In the genomic region with DNA sequence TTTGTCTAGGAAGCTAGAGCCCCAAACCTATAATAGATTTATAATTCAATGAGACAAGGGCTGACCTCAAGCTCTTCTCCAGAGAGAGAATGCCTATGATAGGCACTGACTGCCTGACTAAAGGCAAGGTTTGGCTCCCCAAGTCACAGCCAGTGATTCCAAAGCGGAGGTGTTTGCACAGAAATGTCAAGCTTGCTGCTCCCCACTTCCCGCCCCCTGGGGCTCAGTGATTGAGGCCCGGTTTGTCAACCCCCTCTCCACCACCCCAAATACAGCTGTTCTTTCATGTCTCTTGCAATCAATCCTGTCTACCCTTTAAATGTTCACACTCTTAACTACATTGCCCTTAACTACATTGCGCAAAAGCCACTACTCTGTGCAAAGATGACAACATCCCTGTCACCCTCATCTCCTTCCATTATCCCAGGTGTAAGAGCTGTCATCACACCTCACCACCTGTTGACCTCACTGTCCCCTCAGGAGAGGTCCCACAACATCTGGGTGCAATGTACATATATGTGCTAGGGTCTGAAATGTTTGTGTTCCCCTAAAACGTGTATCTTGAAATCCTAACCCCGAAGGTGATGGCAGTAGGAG, we compare ENCODE assay signal across 18 cellular contexts. TPM values are rescaled to one million over a fixed set of nuclear protein-coding genes. Genes with fewer than 3 reads are reported as not detected.
DNase-seq lines count a peak whose midpoint lies in the region; ATAC-seq and TF ChIP-seq lines count a peak whose summit lies in the region.
"Had no signal": no experiment of that assay in that cellular context is flagged by ENCODE, and none has a peak within 500 bp of the region (broad histone marks: within the 10 kb centered on the region; RNA-seq: fewer than 3 reads in every experiment).

No MANE protein-coding gene starts in this region.

- H3K4me1 ChIP-seq in HEK293 (ENCODE audit: control insufficient read depth, insufficient read depth, low read length): no peaks in the 10 kb centered on the region

- no peak for ATAC-seq in CD4-positive, alpha-beta T cell (ENCODE audit: poor library complexity)
- ATAC-seq in naive thymus-derived CD8-positive, alpha-beta T cell: no peak

- peak overlapping the region; percentile 24 for H3K27ac Mint-ChIP-seq in CD4-positive, alpha-beta T cell
- peak overlapping the region; percentile 21 for H3K27ac Mint-ChIP-seq in activated T-helper 2 cell treated with anti-CD3 and anti-CD28 coated beads, Interferon-gamma antibody, Interleukin-2, Interleukin-4, amounts not matched to agents 10 μg/mL and 5 μg/mL and 100 μg/mL, durations not matched to agents 14 hours and 24 hours and 36 hours
- peak overlapping the region; percentile 3 to 88 (median 17) for H3K27ac Mint-ChIP-seq in naive thymus-derived CD8-positive, alpha-beta T cell
- H3K27ac Mint-ChIP-seq: GM23338 had no signal

- peaks cover 0 to 14% of the 10 kb centered on the region in 2 experiments; a peak in 2 of 3 replicates for H3K36me3 ChIP-seq in HEK293 (ENCODE audit: control insufficient read depth in 2 of 2, insufficient read depth in 1 of 2, low read length in 2 of 2)
- H3K36me3 ChIP-seq in H7 (replicated peaks; ENCODE audit: control insufficient read depth, insufficient read depth, low read length): peaks cover 1% of the 10 kb centered on the region

- intact Hi-C loops in CD4-positive, alpha-beta T cell (cut with DNase I, micrococcal nuclease): loop anchor here in 1 of 2 experiments (5.0 kb wide), 1 partner anchor 45 kb away; no protein-coding TSS in a partner anchor
- intact Hi-C loops in activated T-helper 2 cell treated with anti-CD3 and anti-CD28 coated beads, Interferon-gamma antibody, Interleukin-2, Interleukin-4, amounts not matched to agents 10 μg/mL and 5 μg/mL and 100 μg/mL, durations not matched to agents 14 hours and 24 hours and 36 hours (cut with micrococcal nuclease): no loop called here

- no peaks in the 10 kb centered on the region for H3K9me3 ChIP-seq in CD4-positive, alpha-beta T cell (ENCODE audit: control insufficient read depth, low read length)
- no peaks in the 10 kb centered on the region for H3K9me3 ChIP-seq in HEK293 (ENCODE audit: control insufficient read depth, insufficient read depth, low read depth, low read length)

- H3K27me3 ChIP-seq in CD4-positive, alpha-beta T cell (ENCODE audit: control insufficient read depth, insufficient read depth, low read length): no peaks in the 10 kb centered on the region
- no peaks in the 10 kb centered on the region for H3K27me3 ChIP-seq in H7 (ENCODE audit: control insufficient read depth, insufficient read depth, low read length)

- no peaks in the 10 kb centered on the region for H3K9me3 Mint-ChIP-seq in CD4-positive, alpha-beta T cell
- no peaks in the 10 kb centered on the region for H3K9me3 Mint-ChIP-seq in activated T-helper 2 cell treated with anti-CD3 and anti-CD28 coated beads, Interferon-gamma antibody, Interleukin-2, Interleukin-4, amounts not matched to agents 10 μg/mL and 5 μg/mL and 100 μg/mL, durations not matched to agents 14 hours and 24 hours and 36 hours
- no peaks in the 10 kb centered on the region for H3K9me3 Mint-ChIP-seq in naive thymus-derived CD8-positive, alpha-beta T cell
- H3K9me3 Mint-ChIP-seq: GM23338 had no signal

- TF ChIP-seq CTCF in CD4-positive, alpha-beta T cell (IDR thresholded peaks at IDR 0.05): no peak
- no peak for TF ChIP-seq CTCF in HEK293 (tag by site-specific recombination; IDR thresholded peaks at IDR 0.05)

- no peak overlapping the region for H3K27ac ChIP-seq in CD4-positive, alpha-beta T cell (ENCODE audit: low read depth, low read length)
- no peak overlapping the region for H3K27ac ChIP-seq in HEK293 (ENCODE audit: extremely low read depth, low read depth, low read length)

- H3K4me3 Mint-ChIP-seq in CD4-positive, alpha-beta T cell: no peak overlapping the region
- no peak overlapping the region for H3K4me3 Mint-ChIP-seq in activated T-helper 2 cell treated with anti-CD3 and anti-CD28 coated beads, Interferon-gamma antibody, Interleukin-2, Interleukin-4, amounts not matched to agents 10 μg/mL and 5 μg/mL and 100 μg/mL, durations not matched to agents 14 hours and 24 hours and 36 hours (ENCODE audit: low read depth)
- no peak overlapping the region for H3K4me3 Mint-ChIP-seq in naive thymus-derived CD8-positive, alpha-beta T cell
- H3K4me3 Mint-ChIP-seq: GM23338 had no signal

- no peaks in the 10 kb centered on the region for H3K27me3 Mint-ChIP-seq in CD4-positive, alpha-beta T cell
- H3K27me3 Mint-ChIP-seq in activated T-helper 2 cell treated with anti-CD3 and anti-CD28 coated beads, Interferon-gamma antibody, Interleukin-2, Interleukin-4, amounts not matched to agents 10 μg/mL and 5 μg/mL and 100 μg/mL, durations not matched to agents 14 hours and 24 hours and 36 hours (ENCODE audit: low read depth): no peaks in the 10 kb centered on the region
- H3K27me3 Mint-ChIP-seq in naive thymus-derived CD8-positive, alpha-beta T cell: no peaks in the 10 kb centered on the region

- peaks cover 73% of the 10 kb centered on the region for H3K4me1 Mint-ChIP-seq in CD4-positive, alpha-beta T cell (ENCODE audit: low read depth)
- peaks cover 26% of the 10 kb centered on the region for H3K4me1 Mint-ChIP-seq in activated T-helper 2 cell treated with anti-CD3 and anti-CD28 coated beads, Interferon-gamma antibody, Interleukin-2, Interleukin-4, amounts not matched to agents 10 μg/mL and 5 μg/mL and 100 μg/mL, durations not matched to agents 14 hours and 24 hours and 36 hours (ENCODE audit: low read depth)
- peaks cover 38 to 70% (median 55%) of the 10 kb centered on the region in 4 donors for H3K4me1 Mint-ChIP-seq in naive thymus-derived CD8-positive, alpha-beta T cell

- in situ Hi-C loops in ACHN (cut with HindIII; ENCODE audit: low pct_ligation_motif_present, low pct_unique_long_range_greater_than_20kb, low sequenced_read_pairs): no loop called here

- POLR2A ChIA-PET in CD4-positive, alpha-beta T cell (lab: Charles Lee): interaction anchor here (1.3 kb wide), 1 partner anchor 10 kb away, joined by 3 read pairs; no protein-coding TSS in a partner anchor
- POLR2A ChIA-PET in HEK293 (lab: Yijun Ruan, JAX): no interaction called here
- POLR2A ChIA-PET in naive thymus-derived CD8-positive, alpha-beta T cell (lab: Charles Lee): interaction anchor here (0.5 kb wide), 1 partner anchor 312 kb away, joined by 3 read pairs; no protein-coding TSS in a partner anchor

- no peak for DNase-seq in CD4-positive, alpha-beta T cell
- no peak for DNase-seq in activated T-helper 2 cell treated with anti-CD3 and anti-CD28 coated beads, Interferon-gamma antibody, Interleukin-2, Interleukin-4, amounts not matched to agents 10 μg/mL and 5 μg/mL and 100 μg/mL, durations not matched to agents 14 hours and 24 hours and 36 hours (ENCODE audit: low spot score)
- no peak for DNase-seq in naive thymus-derived CD8-positive, alpha-beta T cell
- DNase-seq in DMS53 (lab: John Stamatoyannopoulos, UW) (no peak), 8988T (no peak), ACHN (no peak), H7 (no peak)
- DNase-seq: C1 segment of cervical spinal cord, Calu3, DMS79 treated with DMSO at 0.1 percent for 48 hours, GDM1, NCI-H1092 treated with DMSO at 0.1 percent for 48 hours, NCI-H1694, NCI-H2107, NCI-H226, NCI-H526 treated with DMSO at 0.1 percent for 48 hours had no signal

- H3K36me3 Mint-ChIP-seq in CD4-positive, alpha-beta T cell (ENCODE audit: low read depth): peaks cover 51% of the 10 kb centered on the region
- H3K36me3 Mint-ChIP-seq in activated T-helper 2 cell treated with anti-CD3 and anti-CD28 coated beads, Interferon-gamma antibody, Interleukin-2, Interleukin-4, amounts not matched to agents 10 μg/mL and 5 μg/mL and 100 μg/mL, durations not matched to agents 14 hours and 24 hours and 36 hours (ENCODE audit: low read depth): peaks cover 27% of the 10 kb centered on the region
- peaks cover 0 to 44% (median 3%) of the 10 kb centered on the region in 3 donors for H3K36me3 Mint-ChIP-seq in naive thymus-derived CD8-positive, alpha-beta T cell

- CTCF ChIA-PET in CD4-positive, alpha-beta T cell (lab: Charles Lee): interaction anchor here (1.1 kb wide), 1 partner anchor 13 kb away, joined by 3 read pairs; no protein-coding TSS in a partner anchor
- CTCF ChIA-PET in HEK293 (lab: Yijun Ruan, JAX): interaction anchor here (0.5 to 1.9 kb wide), 4 partner anchors 14 to 469 kb away, joined by 3 to 4 read pairs (median 4); no protein-coding TSS in a partner anchor

- H3K4me3 ChIP-seq in HEK293 (ENCODE audit: low read depth, low read length): no peak overlapping the region
- no peak overlapping the region for H3K4me3 ChIP-seq in H7 (ENCODE audit: insufficient read depth, low read depth, low read length)
- H3K4me3 ChIP-seq: GM23338 had no signal

TF ChIP-seq in HEK293, 187 proteins besides CTCF, POLR2A, EP300 and RAD21 (continues in another document):
- no peak for TF ChIP-seq SETDB1 (IDR thresholded peaks at IDR 0.05; ENCODE audit: insufficient read length, low read length)
- TF ChIP-seq ZNF792 (tag by site-specific recombination; IDR thresholded peaks at IDR 0.05): no peak
- no peak for TF ChIP-seq ZNF501 (tag by site-specific recombination; IDR thresholded peaks at IDR 0.05)
- no peak for TF ChIP-seq ZNF239 (tag by site-specific recombination; IDR thresholded peaks at IDR 0.05)
- TF ChIP-seq ZSCAN16 (tag by site-specific recombination; IDR thresholded peaks at IDR 0.05): no peak
- TF ChIP-seq SCRT2 (tag by site-specific recombination; IDR thresholded peaks at IDR 0.05): peak; percentile 75
- TF ChIP-seq HOXD13 (CRISPR knock-in tag; IDR thresholded peaks at IDR 0.05; ENCODE audit: borderline replicate concordance): no peak
- TF ChIP-seq SCRT1 (tag by site-specific recombination; IDR thresholded peaks at IDR 0.05; ENCODE audit: borderline replicate concordance): peak; percentile 34; the same call in 1 of the 2 replicates
- no peak for TF ChIP-seq ZNF23 (tag by site-specific recombination; IDR thresholded peaks at IDR 0.05; ENCODE audit: borderline replicate concordance)
- no peak for TF ChIP-seq ZNF707 (tag by site-specific recombination; IDR thresholded peaks at IDR 0.05)
- TF ChIP-seq ZIC2 (tag by site-specific recombination; IDR thresholded peaks at IDR 0.05): no peak

RNA-seq across cellular contexts. Expression of gene NUDCD3, which starts 58.0 kb away (rescaled TPM):
- 10 to 100 TPM; 56.6 to 60.6 TPM for total RNA-seq in CD4-positive, alpha-beta T cell
- total RNA-seq in activated T-helper 2 cell treated with anti-CD3 and anti-CD28 coated beads, Interferon-gamma antibody, Interleukin-2, Interleukin-4, amounts not matched to agents 10 μg/mL and 5 μg/mL and 100 μg/mL, durations not matched to agents 14 hours and 24 hours and 36 hours: 86.8 and 90.2 TPM in 2 replicates
- 100 to 1,000 TPM; 111 to 118 TPM for total RNA-seq in naive thymus-derived CD8-positive, alpha-beta T cell
- 10 to 100 TPM; 54.6 to 69.4 (median 59.6) TPM for polyA plus RNA-seq in naive thymus-derived CD8-positive, alpha-beta T cell
- 68.1 and 79.4 TPM in 2 replicates for total RNA-seq in H7 (2014; rRNA removed; shearing (Covaris generic))
